ENCODE assay signal across 8 cellular contexts in genomic region chr2:48114256-48114655, GRCh38.
DNase-seq lines count a peak whose midpoint lies in the region; ATAC-seq and TF ChIP-seq lines count a peak whose summit lies in the region.

No MANE protein-coding gene starts in this region.

- no peak for TF ChIP-seq POLR2A in gastroesophageal sphincter (IDR thresholded peaks at IDR 0.05)

- H3K4me1 ChIP-seq in gastroesophageal sphincter = peaks cover 0 to 20% (median 3%) of the 10 kb centered on the region in 3 donors

- H3K9me3 Mint-ChIP-seq in natural killer cell = no peaks in the 10 kb centered on the region

- peak; percentile 22 for DNase-seq in NCI-H146 (lab: John Stamatoyannopoulos, UW)
- no peak for DNase-seq in NCI-H146 treated with DMSO at 0.1 percent for 48 hours (lab: John Stamatoyannopoulos, UW; ENCODE audit: unreplicated experiment)
- peak; percentile 71 for DNase-seq in HT-29 (ENCODE audit: low spot score)
- DNase-seq in activated T-cell treated with anti-CD3 and anti-CD28 coated beads, Interleukin-2, amount 50 U/mL, for 1 hour = peak; percentile 40
- no peak for DNase-seq in natural killer cell
- DNase-seq in NCI-H1694 treated with DMSO at 0.1 percent for 48 hours (lab: John Stamatoyannopoulos, UW) = no peak
- DNase-seq in NCI-H1092 treated with DMSO at 0.1 percent for 48 hours (lab: John Stamatoyannopoulos, UW) = no peak

- peak overlapping the region; percentile 35 to 64 for H3K27ac Mint-ChIP-seq in natural killer cell

- H3K4me1 Mint-ChIP-seq in natural killer cell = peaks cover 13 to 21% of the 10 kb centered on the region in 2 donors

- no peaks in the 10 kb centered on the region for H3K36me3 Mint-ChIP-seq in natural killer cell

- no peaks in the 10 kb centered on the region for H3K36me3 ChIP-seq in gastroesophageal sphincter

- H3K9me3 ChIP-seq in gastroesophageal sphincter = no peaks in the 10 kb centered on the region

- no peaks in the 10 kb centered on the region for H3K27me3 Mint-ChIP-seq in natural killer cell (ENCODE audit: low read depth in 2 of 2)

- no peak for TF ChIP-seq EP300 in gastroesophageal sphincter (IDR thresholded peaks at IDR 0.05)

- TF ChIP-seq CTCF in natural killer cell (IDR thresholded peaks at IDR 0.05) = no peak
- TF ChIP-seq CTCF in gastroesophageal sphincter (IDR thresholded peaks at IDR 0.05) = no peak

- H3K27ac ChIP-seq in gastroesophageal sphincter = no peak overlapping the region

- no peak overlapping the region for H3K4me3 ChIP-seq in gastroesophageal sphincter

- intact Hi-C loops in natural killer cell (cut with micrococcal nuclease) = no loop called here

- no peaks in the 10 kb centered on the region for H3K27me3 ChIP-seq in gastroesophageal sphincter

- ATAC-seq in natural killer cell (peak in 1 of 3 donors; percentile 62), gastroesophageal sphincter (no peak)

- no peak overlapping the region for H3K4me3 Mint-ChIP-seq in natural killer cell

- WGBS in gastroesophageal sphincter (ENCODE audit: low coverage in 1 of 2), 2 donors = 47 to 78% methylated on average over 1 to 2 of the region's 2 CpGs

Comparison
In these comparisons a context has a peak if more than half of its experiments do, and no peak if none do; other contexts are left out.
1. DNase-seq: peak in NCI-H146 (single experiment), HT-29 (single experiment) and activated T-cell treated with anti-CD3 and anti-CD28 coated beads, Interleukin-2, amount 50 U/mL, for 1 hour (single experiment); none in NCI-H146 treated with DMSO at 0.1 percent for 48 hours (single experiment), natural killer cell (single experiment), NCI-H1694 treated with DMSO at 0.1 percent for 48 hours (single experiment) and NCI-H1092 treated with DMSO at 0.1 percent for 48 hours (single experiment).